20 cellular contexts compared by ENCODE assay signal in the genomic region with DNA sequence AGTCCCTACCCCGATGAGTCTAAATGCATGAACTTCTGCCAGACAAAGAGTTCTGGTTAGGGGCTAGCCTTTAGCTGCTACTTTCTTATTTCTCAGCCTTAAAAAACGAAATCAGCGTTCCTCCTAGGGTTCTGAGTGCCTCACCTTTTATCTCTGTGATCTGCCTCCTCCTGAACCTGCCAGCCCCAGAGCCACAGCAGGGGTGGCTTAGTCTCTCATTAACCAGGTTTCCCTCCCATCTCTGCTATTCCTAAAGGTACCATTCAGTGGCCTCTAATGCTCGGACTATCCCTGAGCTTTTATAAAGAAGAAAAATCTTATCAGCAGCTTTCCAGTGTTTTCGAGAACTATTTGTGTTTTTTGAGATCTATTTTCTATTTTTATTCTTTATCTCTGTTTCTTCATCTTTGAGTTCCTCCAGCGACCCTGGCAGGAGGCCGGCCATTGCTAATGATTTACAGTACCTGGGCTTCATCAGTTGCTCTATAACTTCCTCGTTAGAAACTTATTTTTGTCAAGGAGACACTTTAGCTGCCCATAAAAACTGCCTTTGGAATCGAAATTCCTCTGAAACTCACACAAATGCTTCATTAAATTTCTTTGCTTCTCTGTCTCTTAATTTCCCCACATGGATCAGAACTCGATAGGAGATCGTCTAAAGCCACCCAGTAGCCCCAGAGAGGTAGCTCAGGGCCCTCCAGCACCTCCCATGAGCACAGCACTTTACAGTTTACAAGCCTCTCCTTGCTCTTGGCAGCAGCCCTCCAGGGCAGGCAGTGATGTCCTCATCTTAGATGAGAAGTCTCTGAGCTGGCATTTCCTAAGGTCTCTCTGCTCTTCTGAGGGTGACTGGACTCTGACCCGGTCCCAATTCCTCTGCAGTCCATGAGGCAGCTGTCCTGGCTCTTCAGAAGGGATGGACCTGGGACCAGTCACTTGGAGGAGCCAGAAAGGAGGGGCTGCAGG.
"Had no signal": no experiment of that assay in that cellular context is flagged by ENCODE, and none has a peak within 500 bp of the region (broad histone marks: within the 10 kb centered on the region; RNA-seq: fewer than 3 reads in every experiment).

No MANE protein-coding gene starts in this region.

- H3K27ac ChIP-seq: cardiac muscle cell, ovary, sigmoid colon, spleen, thoracic aorta had no signal

- H3K4me1 ChIP-seq: sigmoid colon, spleen had no signal

- H3K4me3 ChIP-seq: cardiac muscle cell, mucosa of descending colon, ovary, sigmoid colon, spleen, thoracic aorta had no signal

- ATAC-seq: activated CD4-positive, alpha-beta T cell treated with anti-CD3 and anti-CD28 coated beads for 36 hours; left ventricle myocardium superior; mucosa of descending colon; naive thymus-derived CD4-positive, alpha-beta T cell; stimulated activated memory B cell treated with anti-CD40 and anti-IgM and Interleukin-4, amounts not matched to agents 10 μg/mL and 1 μg/mL and 100 μg/mL, for 72 hours; WTC11 had no signal

- H3K27me3 ChIP-seq: cardiac muscle cell, ovary had no signal

- H3K36me3 ChIP-seq: cardiac muscle cell, ovary, sigmoid colon, spleen, thoracic aorta had no signal

- H3K9me3 ChIP-seq: mucosa of descending colon, ovary, sigmoid colon, thoracic aorta had no signal

- DNase-seq: activated CD4-positive, alpha-beta T cell treated with anti-CD3 and anti-CD28 coated beads for 36 hours; activated CD4-positive, alpha-beta T cell treated with anti-CD3 and anti-CD28 coated beads, Interleukin-2, amount 50 U/mL, for 48 hours; activated naive CD4-positive, alpha-beta T cell; activated naive CD8-positive, alpha-beta T cell treated with anti-CD3 and anti-CD28 coated beads, Interleukin-2, amount 10 ng/mL, durations not matched to agents 7 days and 5 days; amygdala; dermis blood vessel endothelial cell; hypothalamus; left ventricle myocardium superior; mucosa of descending colon; naive thymus-derived CD4-positive, alpha-beta T cell; ovary; sigmoid colon; spleen; stimulated activated CD4-positive, alpha-beta T cell treated with anti-CD3 and anti-CD28 coated beads, Interleukin-4, amount 100 ng/mL, for 4 hours; SW 1271; T-helper 2 cell had no signal
